In genomic region chr11:31652528-31652927, GRCh38 we compare ENCODE assay signal across 16 cellular contexts.
DNase-seq lines count a peak whose midpoint lies in the region; ATAC-seq lines count a peak whose summit lies in the region.
"Had no signal": no experiment of that assay in that cellular context is flagged by ENCODE, and none has a peak within 500 bp of the region (broad histone marks: within the 10 kb centered on the region; RNA-seq: fewer than 3 reads in every experiment).

No MANE protein-coding gene starts in this region.

- no peaks in the 10 kb centered on the region for H3K27me3 Mint-ChIP-seq in activated T-helper 17 cell treated with anti-CD3 and anti-CD28 coated beads, Interleukin-2, amount 50 U/mL, for 72 hours
- no peaks in the 10 kb centered on the region for H3K27me3 Mint-ChIP-seq in activated CD4-positive, alpha-beta memory T cell treated with anti-CD3 and anti-CD28 coated beads for 36 hours
- H3K27me3 Mint-ChIP-seq: activated CD4-positive, alpha-beta memory T cell treated with anti-CD3 and anti-CD28 coated beads, Interleukin-2, amount 10 ng/mL, durations not matched to agents 7 days and 5 days had no signal

- intact Hi-C loops in activated CD4-positive, alpha-beta memory T cell treated with anti-CD3 and anti-CD28 coated beads for 36 hours (cut with micrococcal nuclease): loop anchor here (10.0 kb wide), 1 partner anchor 1002 kb away; no protein-coding TSS in a partner anchor

- no peak for DNase-seq in activated CD4-positive, alpha-beta memory T cell treated with anti-CD3 and anti-CD28 coated beads for 36 hours
- no peak for DNase-seq in activated CD4-positive, alpha-beta T cell treated with anti-CD3 and anti-CD28 coated beads, Interleukin-2, amount 50 U/mL, for 48 hours
- no peak for DNase-seq in stimulated activated naive CD8-positive, alpha-beta T cell treated with anti-CD3 and anti-CD28 coated beads, Interleukin-15, Interleukin-2, amounts not matched to agents 100 U/mL and 50 U/mL, for 24 hours
- no peak for DNase-seq in HuH-7 (ENCODE audit: low spot score)
- DNase-seq: activated CD4-positive, alpha-beta memory T cell treated with anti-CD3 and anti-CD28 coated beads, Interleukin-2, amount 10 ng/mL, durations not matched to agents 7 days and 5 days; DND-41; effector CD4-positive, alpha-beta T cell; GOT3; mammary epithelial cell; NCI-H187; NCI-H526; stomach had no signal

- peaks cover 25% of the 10 kb centered on the region for H3K36me3 Mint-ChIP-seq in activated T-helper 17 cell treated with anti-CD3 and anti-CD28 coated beads, Interleukin-2, amount 50 U/mL, for 72 hours (ENCODE audit: low read depth)
- peaks cover 19% of the 10 kb centered on the region for H3K36me3 Mint-ChIP-seq in activated CD4-positive, alpha-beta memory T cell treated with anti-CD3 and anti-CD28 coated beads for 36 hours

- peaks cover 5% of the 10 kb centered on the region for H3K4me1 Mint-ChIP-seq in activated T-helper 17 cell treated with anti-CD3 and anti-CD28 coated beads, Interleukin-2, amount 50 U/mL, for 72 hours
- peaks cover 7% of the 10 kb centered on the region for H3K4me1 Mint-ChIP-seq in activated CD4-positive, alpha-beta memory T cell treated with anti-CD3 and anti-CD28 coated beads for 36 hours (ENCODE audit: low read depth)
- H3K4me1 Mint-ChIP-seq: activated CD4-positive, alpha-beta memory T cell treated with anti-CD3 and anti-CD28 coated beads, Interleukin-2, amount 10 ng/mL, durations not matched to agents 7 days and 5 days had no signal

- H3K4me3 Mint-ChIP-seq in activated T-helper 17 cell treated with anti-CD3 and anti-CD28 coated beads, Interleukin-2, amount 50 U/mL, for 72 hours: no peak overlapping the region
- H3K4me3 Mint-ChIP-seq in activated CD4-positive, alpha-beta memory T cell treated with anti-CD3 and anti-CD28 coated beads for 36 hours: no peak overlapping the region
- H3K4me3 Mint-ChIP-seq: activated CD4-positive, alpha-beta memory T cell treated with anti-CD3 and anti-CD28 coated beads, Interleukin-2, amount 10 ng/mL, durations not matched to agents 7 days and 5 days had no signal

- ATAC-seq in GM18517 (IDR thresholded peaks at IDR 0.05; ENCODE audit: unreplicated experiment) (peak; percentile 72), GM21367 (IDR thresholded peaks at IDR 0.05; ENCODE audit: unreplicated experiment) (peak; percentile 57), HG02885 (IDR thresholded peaks at IDR 0.05; ENCODE audit: poor library complexity, unreplicated experiment) (peak; percentile 77)
- peak; percentile 77 for ATAC-seq in activated T-helper 17 cell treated with anti-CD3 and anti-CD28 coated beads, Interleukin-2, amount 50 U/mL, for 72 hours (replicated peaks)
- ATAC-seq in stimulated activated naive CD8-positive, alpha-beta T cell treated with anti-CD3 and anti-CD28 coated beads, Interleukin-15, Interleukin-2, amounts not matched to agents 100 U/mL and 50 U/mL, for 24 hours: no peak

- no peak overlapping the region for H3K27ac Mint-ChIP-seq in activated T-helper 17 cell treated with anti-CD3 and anti-CD28 coated beads, Interleukin-2, amount 50 U/mL, for 72 hours
- H3K27ac Mint-ChIP-seq in activated CD4-positive, alpha-beta memory T cell treated with anti-CD3 and anti-CD28 coated beads for 36 hours: no peak overlapping the region
- H3K27ac Mint-ChIP-seq: activated CD4-positive, alpha-beta memory T cell treated with anti-CD3 and anti-CD28 coated beads, Interleukin-2, amount 10 ng/mL, durations not matched to agents 7 days and 5 days had no signal

- H3K9me3 Mint-ChIP-seq in activated T-helper 17 cell treated with anti-CD3 and anti-CD28 coated beads, Interleukin-2, amount 50 U/mL, for 72 hours: no peaks in the 10 kb centered on the region
- no peaks in the 10 kb centered on the region for H3K9me3 Mint-ChIP-seq in activated CD4-positive, alpha-beta memory T cell treated with anti-CD3 and anti-CD28 coated beads for 36 hours
- H3K9me3 Mint-ChIP-seq: activated CD4-positive, alpha-beta memory T cell treated with anti-CD3 and anti-CD28 coated beads, Interleukin-2, amount 10 ng/mL, durations not matched to agents 7 days and 5 days had no signal

- CTCF ChIA-PET in activated CD4-positive, alpha-beta memory T cell treated with anti-CD3 and anti-CD28 coated beads for 36 hours (lab: Charles Lee): interaction anchor here (1.7 kb wide), 1 partner anchor 11 kb away, joined by 8 read pairs; no protein-coding TSS in a partner anchor

- POLR2A ChIA-PET in activated CD4-positive, alpha-beta memory T cell treated with anti-CD3 and anti-CD28 coated beads for 36 hours (lab: Charles Lee): no interaction called here
